ENCODE assay signal across 3 cellular contexts in genomic region chr5:35198681-35199080, GRCh38.
TF ChIP-seq lines count a peak whose summit lies in the region.

No MANE protein-coding gene starts in this region.

TF ChIP-seq in SK-N-SH, 30 proteins besides CTCF, POLR2A, EP300 and RAD21:
- TF ChIP-seq NRF1 (IDR thresholded peaks at IDR 0.05; ENCODE audit: low read depth, low read length) (no peak), REST (IDR thresholded peaks at IDR 0.05; ENCODE audit: low read depth, low read length) (no peak), RCOR1 (IDR thresholded peaks at IDR 0.05; ENCODE audit: low read length) (no peak), EZH2phosphoT487 (IDR thresholded peaks at IDR 0.05; ENCODE audit: borderline replicate concordance, low read depth) (no peak), NFIC (IDR thresholded peaks at IDR 0.05; ENCODE audit: borderline replicate concordance) (no peak), PBX3 (IDR thresholded peaks at IDR 0.05) (no peak), FOXM1 (IDR thresholded peaks at IDR 0.05; ENCODE audit: low read depth) (no peak), POLR2AphosphoS5 (IDR thresholded peaks at IDR 0.05; ENCODE audit: low read depth, low read length) (no peak), FOSL2 (IDR thresholded peaks at IDR 0.05; ENCODE audit: borderline replicate concordance, low read depth) (no peak), RFX5 (IDR thresholded peaks at IDR 0.05; ENCODE audit: low read length) (no peak), USF1 (IDR thresholded peaks at IDR 0.05; ENCODE audit: borderline replicate concordance, low read depth) (no peak)

TF ChIP-seq in SK-N-SH treated with all-trans-retinoic acid at 6 μM for 48 hours, 23 proteins besides CTCF, POLR2A, EP300 and RAD21 (continues in another document):
- TF ChIP-seq CSRNP3 (CRISPR knock-in tag; IDR thresholded peaks at IDR 0.05), result no peak
- no peak for TF ChIP-seq POU6F1 (CRISPR knock-in tag; IDR thresholded peaks at IDR 0.05; ENCODE audit: borderline replicate concordance, low read depth)
- TF ChIP-seq ZFP30 (CRISPR knock-in tag; IDR thresholded peaks at IDR 0.05), result no peak
- no peak for TF ChIP-seq GLIS3 (CRISPR knock-in tag; IDR thresholded peaks at IDR 0.05)
- no peak for TF ChIP-seq ZNF565 (CRISPR knock-in tag; conservative IDR thresholded peaks at IDR 0.05; ENCODE audit: low read depth)
- TF ChIP-seq ZNF70 (CRISPR knock-in tag; IDR thresholded peaks at IDR 0.05), result no peak
- no peak for TF ChIP-seq TSHZ2 (CRISPR knock-in tag; IDR thresholded peaks at IDR 0.05)
- no peak for TF ChIP-seq PATZ1 (CRISPR knock-in tag; IDR thresholded peaks at IDR 0.05; ENCODE audit: borderline replicate concordance)
- no peak for TF ChIP-seq ESRRG (CRISPR knock-in tag; IDR thresholded peaks at IDR 0.05)
- no peak for TF ChIP-seq RARB (CRISPR knock-in tag; IDR thresholded peaks at IDR 0.05)
- TF ChIP-seq ZC3H10 (CRISPR knock-in tag; IDR thresholded peaks at IDR 0.05), result no peak
- TF ChIP-seq TCF4 (CRISPR knock-in tag; IDR thresholded peaks at IDR 0.05; ENCODE audit: borderline replicate concordance), result no peak
- TF ChIP-seq BACH2 (CRISPR knock-in tag; IDR thresholded peaks at IDR 0.05; ENCODE audit: borderline replicate concordance), result no peak
- TF ChIP-seq SNAI2 (CRISPR knock-in tag; IDR thresholded peaks at IDR 0.05), result no peak
- TF ChIP-seq TOX (CRISPR knock-in tag; IDR thresholded peaks at IDR 0.05; ENCODE audit: borderline replicate concordance), result no peak
- TF ChIP-seq ZNF8 (CRISPR knock-in tag; IDR thresholded peaks at IDR 0.05), result no peak
- no peak for TF ChIP-seq CSDC2 (CRISPR knock-in tag; IDR thresholded peaks at IDR 0.05)
- no peak for TF ChIP-seq ARNTL (CRISPR knock-in tag; IDR thresholded peaks at IDR 0.05; ENCODE audit: borderline replicate concordance, low read depth)

TF ChIP-seq in H1, 55 proteins besides CTCF, POLR2A, EP300 and RAD21:
- TF ChIP-seq ATF3 (IDR thresholded peaks at IDR 0.05; ENCODE audit: insufficient read depth, low read depth, low read length) (no peak), GTF2F1 (IDR thresholded peaks at IDR 0.05; ENCODE audit: borderline replicate concordance, low read depth, low read length) (no peak), CBX5 (IDR thresholded peaks at IDR 0.05; ENCODE audit: low read depth, low read length) (no peak), HDAC6 (IDR thresholded peaks at IDR 0.05; ENCODE audit: low read depth, low read length) (no peak), BACH1 (IDR thresholded peaks at IDR 0.05; ENCODE audit: low read length) (no peak), TAF7 (optimal IDR thresholded peaks at IDR 0.05; ENCODE audit: borderline replicate concordance, low read depth, low read length) (no peak), POLR2AphosphoS5 (IDR thresholded peaks at IDR 0.05; ENCODE audit: low read depth, low read length) (no peak), CHD7 (IDR thresholded peaks at IDR 0.05; ENCODE audit: insufficient replicate concordance, low read length) (no peak), YY1 (IDR thresholded peaks at IDR 0.05; ENCODE audit: low read depth, low read length) (no peak), E2F6 (IDR thresholded peaks at IDR 0.05) (no peak), SIN3A (conservative IDR thresholded peaks at IDR 0.05 in 1 of 2, IDR thresholded peaks at IDR 0.05 in 1 of 2; ENCODE audit: low read depth in 1 of 2, low read length in 2 of 2) (no peak), POU5F1 (IDR thresholded peaks at IDR 0.05; ENCODE audit: low read depth, low read length) (no peak), SRF (IDR thresholded peaks at IDR 0.05; ENCODE audit: low read depth, low read length) (no peak), HDAC2 (IDR thresholded peaks at IDR 0.05; ENCODE audit: borderline replicate concordance in 1 of 2, low read depth in 2 of 2, low read length in 2 of 2) (no peak), EGR1 (IDR thresholded peaks at IDR 0.05; ENCODE audit: borderline replicate concordance, low read depth, low read length) (no peak), SAP30 (IDR thresholded peaks at IDR 0.05; ENCODE audit: insufficient read depth, insufficient replicate concordance, low read length) (no peak)
